In the genomic region with DNA sequence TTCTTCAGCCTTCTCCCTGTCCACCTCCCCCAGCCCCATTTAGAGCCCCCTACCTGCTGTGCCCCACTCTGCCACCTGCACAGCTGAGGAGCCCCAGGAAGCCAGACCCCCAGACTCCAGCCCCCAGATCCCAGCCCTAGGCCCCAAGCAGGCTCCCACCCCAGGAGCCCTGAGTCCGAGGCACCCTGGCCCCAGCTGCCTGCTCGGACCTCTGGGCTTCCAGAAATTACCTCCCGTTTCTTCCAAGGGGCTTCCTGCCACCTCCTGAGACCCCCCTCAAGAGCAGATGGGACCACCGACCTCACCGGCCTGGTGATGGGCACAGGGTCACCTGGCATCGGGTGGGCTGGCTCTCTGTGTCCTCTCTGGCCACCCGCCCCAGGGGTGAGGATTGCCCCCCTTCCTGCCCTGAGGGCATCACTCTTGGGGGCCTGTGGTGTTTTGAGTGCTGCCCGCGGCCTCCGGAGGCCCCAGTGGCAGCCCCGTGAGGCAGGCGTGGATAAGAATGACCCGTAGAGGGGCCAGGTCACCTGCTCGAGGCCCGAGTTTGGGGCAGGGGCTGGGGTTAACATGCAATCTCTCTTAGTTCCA, we compare ENCODE assay signal across 24 cellular contexts. TPM values are rescaled to one million over a fixed set of nuclear protein-coding genes. Genes with fewer than 3 reads are reported as not detected.
DNase-seq lines count a peak whose midpoint lies in the region; ATAC-seq and TF ChIP-seq lines count a peak whose summit lies in the region.
"Had no signal": no experiment of that assay in that cellular context is flagged by ENCODE, and none has a peak within 500 bp of the region (broad histone marks: within the 10 kb centered on the region; RNA-seq: fewer than 3 reads in every experiment).

No MANE protein-coding gene starts in this region.

- H3K9ac ChIP-seq in mesenchymal stem cell (ENCODE audit: low read length): peak overlapping the region; percentile 29

- ATAC-seq in right cardiac atrium (no peak), heart right ventricle (no peak), HG03025 (IDR thresholded peaks at IDR 0.05; ENCODE audit: low FRiP score, unreplicated experiment) (no peak)

- no peak overlapping the region for H3K4me3 ChIP-seq in right cardiac atrium (ENCODE audit: low read length)
- H3K4me3 ChIP-seq in heart right ventricle: no peak overlapping the region
- H3K4me3 ChIP-seq in mesenchymal stem cell (ENCODE audit: insufficient read depth in 1 of 2, low read depth in 1 of 2, low read length in 2 of 2): no peak overlapping the region
- no peak overlapping the region for H3K4me3 ChIP-seq in vagina
- H3K4me3 ChIP-seq: smooth muscle cell, uterus had no signal

- no peak for TF ChIP-seq POLR2A in vagina (IDR thresholded peaks at IDR 0.05)

- no peak overlapping the region for H3K14ac ChIP-seq in mesenchymal stem cell (ENCODE audit: low read length in 2 of 2)

- intact Hi-C loops in right cardiac atrium (cut with DNase I) (loop anchor here in 3 of 4 donors (5.0 to 10.0 kb wide), 3 partner anchors 64 to 177 kb away; no protein-coding TSS in a partner anchor), heart right ventricle (cut with DNase I) (loop anchor here in 7 of 10 donors (2.0 to 10.0 kb wide), 4 partner anchors 64 to 174 kb away; no protein-coding TSS in a partner anchor), vagina (cut with DNase I) (loop anchor here (5.0 to 10.0 kb wide), 2 partner anchors 67 to 174 kb away; no protein-coding TSS in a partner anchor)

- WGBS in right cardiac atrium: 73% methylated on average over 15 of the region's 15 CpGs
- 77 to 87% methylated on average over 15 of the region's 15 CpGs for WGBS in heart right ventricle, 2 donors
- WGBS in mesenchymal stem cell: 93% methylated on average over 13 of the region's 15 CpGs

- H3K79me1 ChIP-seq in mesenchymal stem cell (replicated peaks; ENCODE audit: low read length, poor library complexity, severe bottlenecking): peaks cover 10% of the 10 kb centered on the region

- no peak overlapping the region for H2BK120ac ChIP-seq in mesenchymal stem cell (ENCODE audit: low read depth, low read length)

- no peak overlapping the region for H3K4ac ChIP-seq in mesenchymal stem cell (ENCODE audit: low read depth in 1 of 2, low read length in 2 of 2)

- H3K36me3 ChIP-seq in heart right ventricle (no peaks in the 10 kb centered on the region), mesenchymal stem cell (ENCODE audit: control insufficient read depth in 1 of 2, insufficient read depth in 2 of 2, low read depth in 1 of 2, low read length in 2 of 2) (peaks cover 11 to 39% of the 10 kb centered on the region in 2 experiments), vagina (no peaks in the 10 kb centered on the region)
- H3K36me3 ChIP-seq: BE2C, uterus had no signal

- no peaks in the 10 kb centered on the region for H3K9me3 ChIP-seq in right cardiac atrium (ENCODE audit: control insufficient read depth, low read length)
- no peaks in the 10 kb centered on the region for H3K9me3 ChIP-seq in heart right ventricle
- H3K9me3 ChIP-seq in mesenchymal stem cell (ENCODE audit: control insufficient read depth, low read length): no peaks in the 10 kb centered on the region
- no peaks in the 10 kb centered on the region for H3K9me3 ChIP-seq in vagina
- H3K9me3 ChIP-seq: BE2C, uterus had no signal

- no peak overlapping the region for H3K18ac ChIP-seq in mesenchymal stem cell (ENCODE audit: low read depth in 1 of 2, low read length in 2 of 2)

- no peak for TF ChIP-seq CTCF in heart right ventricle (IDR thresholded peaks at IDR 0.05)
- no peak for TF ChIP-seq CTCF in vagina (IDR thresholded peaks at IDR 0.05)

- DNase-seq in right cardiac atrium (peak in 2 of 3 donors; percentile 53 to 58), heart right ventricle (no peak), mesenchymal stem cell (no peak), vagina (ENCODE audit: extremely low spot score in 2 of 2) (no peak), amniotic stem cell (lab: John Stamatoyannopoulos, UW) (no peak)
- no peak for DNase-seq in activated CD8-positive, alpha-beta memory T cell treated with anti-CD3 and anti-CD28 coated beads, Interleukin-2, amount 50 U/mL, for 48 hours
- DNase-seq: activated CD4-positive, alpha-beta T cell treated with anti-CD3 and anti-CD28 coated beads, Interleukin-2, amount 50 U/mL, for 1 hour; activated CD8-positive, alpha-beta memory T cell treated with anti-CD3 and anti-CD28 coated beads, Interleukin-2, amount 50 U/mL, for 4 hours; activated naive CD8-positive, alpha-beta T cell treated with anti-CD3 and anti-CD28 coated beads, Interleukin-2, amount 50 U/mL, for 24 hours; BE2C; KG1; left cardiac atrium; NCI-H1048; NCI-H187 treated with DMSO at 0.1 percent for 48 hours; NCI-H2227 treated with DMSO at 0.1 percent for 48 hours; NCI-H774; OCI-M1; SIG-M5; stimulated activated CD4-positive, alpha-beta T cell treated with anti-CD3 and anti-CD28 coated beads, Interleukin-4, amount 100 ng/mL, for 1 hour; stimulated activated naive CD8-positive, alpha-beta T cell treated with anti-CD3 and anti-CD28 coated beads, Interleukin-15, amount 100 ng/mL, for 72 hours had no signal

- H2BK15ac ChIP-seq in mesenchymal stem cell (ENCODE audit: low read depth, poor library complexity, severe bottlenecking): no peak overlapping the region

- H2AFZ ChIP-seq in mesenchymal stem cell (ENCODE audit: low read depth, low read length): no peak overlapping the region

- H3K4me1 ChIP-seq in right cardiac atrium (ENCODE audit: control insufficient read depth, insufficient read depth, low read length) (peaks cover 2% of the 10 kb centered on the region), heart right ventricle (peaks cover 10 to 40% (median 24%) of the 10 kb centered on the region in 9 donors), mesenchymal stem cell (ENCODE audit: control insufficient read depth, insufficient read depth, low read depth, low read length) (peaks cover 48% of the 10 kb centered on the region), vagina (peaks cover 39% of the 10 kb centered on the region)
- H3K4me1 ChIP-seq: BE2C had no signal

- no peak overlapping the region for H2BK12ac ChIP-seq in mesenchymal stem cell (ENCODE audit: low read length in 2 of 2)

- H3K27me3 ChIP-seq in right cardiac atrium (ENCODE audit: control insufficient read depth, insufficient read depth) (no peaks in the 10 kb centered on the region), heart right ventricle (peaks cover 7 to 50% (median 38%) of the 10 kb centered on the region in 7 donors), mesenchymal stem cell (ENCODE audit: control insufficient read depth in 1 of 2, insufficient read depth in 1 of 2, low read length in 2 of 2) (peaks cover 0 to 21% of the 10 kb centered on the region in 2 experiments), vagina (no peaks in the 10 kb centered on the region)
- H3K27me3 ChIP-seq: uterus had no signal

- H2BK5ac ChIP-seq in mesenchymal stem cell (ENCODE audit: low read depth, low read length, poor library complexity, severe bottlenecking): no peak overlapping the region

- no peak overlapping the region for H4K8ac ChIP-seq in mesenchymal stem cell (ENCODE audit: low read length)

- no peak overlapping the region for H3K23ac ChIP-seq in mesenchymal stem cell (ENCODE audit: low read length in 2 of 2)

- no peak overlapping the region for H4K91ac ChIP-seq in mesenchymal stem cell (ENCODE audit: low read length)

- H3K27ac ChIP-seq in right cardiac atrium (ENCODE audit: low read length): no peak overlapping the region
- peak overlapping the region in 1 of 10 donors; percentile 73 for H3K27ac ChIP-seq in heart right ventricle
- H3K27ac ChIP-seq in cingulate gyrus (ENCODE audit: low read depth, low read length): peak overlapping the region; percentile 97
- H3K27ac ChIP-seq in mesenchymal stem cell (ENCODE audit: low read length, poor library complexity, severe bottlenecking): peak overlapping the region; percentile 13
- peak overlapping the region; percentile 81 for H3K27ac ChIP-seq in vagina

- no peak overlapping the region for H3K4me2 ChIP-seq in mesenchymal stem cell (ENCODE audit: low read length, poor library complexity, severe bottlenecking)

- H2AK5ac ChIP-seq in mesenchymal stem cell (ENCODE audit: low read length, severe bottlenecking): no peak overlapping the region

RNA-seq across cellular contexts. Expression of gene TALDO1, which starts 18.3 kb away (rescaled TPM):
- total RNA-seq in right cardiac atrium (10 to 100 TPM; 84.7 to 99.9 (median 94.9) TPM), heart right ventricle (100 to 1,000 TPM in 5 of 10 donors, 10 to 100 TPM in 5; 76.2 to 115 (median 96.3) TPM), vagina (158 TPM)
- polyA plus RNA-seq in right cardiac atrium (82.3 TPM), heart right ventricle (100 to 1,000 TPM in 1 of 2 donors, 10 to 100 TPM in 1; 55.3 to 124 TPM)
- 215 TPM for polyA plus RNA-seq in mesenchymal stem cell (2013, experiment 1 of 2)
- 211 TPM for polyA plus RNA-seq in mesenchymal stem cell (2013, experiment 2 of 2)

RNA-seq across cellular contexts. Expression of gene EPS8L2, which starts 23.0 kb away (rescaled TPM):
- 1 to 10 TPM; 5.5 to 8.2 (median 6.3) TPM for total RNA-seq in right cardiac atrium
- polyA plus RNA-seq in right cardiac atrium: 3.1 TPM
- total RNA-seq in heart right ventricle: 1 to 10 TPM; 1.2 to 6.7 (median 2.3) TPM
- 1 to 10 TPM; 3.4 to 3.9 TPM for polyA plus RNA-seq in heart right ventricle
- polyA plus RNA-seq in mesenchymal stem cell (2013, experiment 1 of 2): 16.2 TPM
- 17.4 TPM for polyA plus RNA-seq in mesenchymal stem cell (2013, experiment 2 of 2)
- total RNA-seq in vagina: 195 TPM

RNA-seq across cellular contexts. Expression of gene TMEM80, which starts 33.4 kb away (rescaled TPM):
- total RNA-seq in right cardiac atrium (10 to 100 TPM; 12.6 to 16.4 (median 14.3) TPM), heart right ventricle (10 to 100 TPM; 10.6 to 24.2 (median 14.5) TPM), vagina (12.8 TPM)
- polyA plus RNA-seq in right cardiac atrium (17.6 TPM), heart right ventricle (10 to 100 TPM; 10.1 to 21.4 TPM)
- polyA plus RNA-seq in mesenchymal stem cell (2013, experiment 1 of 2): 13.4 TPM
- 15.6 TPM for polyA plus RNA-seq in mesenchymal stem cell (2013, experiment 2 of 2)

RNA-seq across cellular contexts. Expression of gene DEAF1, which starts 34.0 kb away (rescaled TPM):
- total RNA-seq in right cardiac atrium: 10 to 100 TPM; 18.2 to 25.2 (median 22.6) TPM
- polyA plus RNA-seq in right cardiac atrium: 17.5 TPM
- total RNA-seq in heart right ventricle: 10 to 100 TPM; 11.0 to 25.7 (median 15.5) TPM
- polyA plus RNA-seq in heart right ventricle: 10 to 100 TPM; 18.3 to 39.9 TPM
- 21.2 TPM for polyA plus RNA-seq in mesenchymal stem cell (2013, experiment 1 of 2)
- polyA plus RNA-seq in mesenchymal stem cell (2013, experiment 2 of 2): 20.6 TPM
- total RNA-seq in vagina: 33.6 TPM

RNA-seq across cellular contexts. Expression of gene GATD1, which starts 48.3 kb away (rescaled TPM):
- total RNA-seq in right cardiac atrium (10 to 100 TPM; 30.0 to 34.5 (median 30.8) TPM), heart right ventricle (10 to 100 TPM; 20.6 to 29.4 (median 26.0) TPM), vagina (33.4 TPM)
- polyA plus RNA-seq in right cardiac atrium (26.7 TPM), heart right ventricle (10 to 100 TPM; 15.0 to 32.4 TPM)
- polyA plus RNA-seq in mesenchymal stem cell (2013, experiment 1 of 2): 50.4 TPM
- 43.7 TPM for polyA plus RNA-seq in mesenchymal stem cell (2013, experiment 2 of 2)

Comparison
In these comparisons a context has a peak if more than half of its experiments do, and no peak if none do; other contexts are left out.
1. DNase-seq: peak in right cardiac atrium (2 of 3); none in heart right ventricle (0 of 2), mesenchymal stem cell (single experiment), vagina (0 of 2), amniotic stem cell (single experiment) and activated CD8-positive, alpha-beta memory T cell treated with anti-CD3 and anti-CD28 coated beads, Interleukin-2, amount 50 U/mL, for 48 hours (single experiment).
2. RNA of gene EPS8L2, which starts 23.0 kb away (total RNA-seq): 195 TPM in vagina (single experiment); 5.5 to 8.2 TPM in right cardiac atrium and 1.2 to 6.7 TPM in heart right ventricle; every median in the first group is over 10 times any median in the second.